Comparison of ENCODE assay signal across 2 cellular contexts in the genomic region with DNA sequence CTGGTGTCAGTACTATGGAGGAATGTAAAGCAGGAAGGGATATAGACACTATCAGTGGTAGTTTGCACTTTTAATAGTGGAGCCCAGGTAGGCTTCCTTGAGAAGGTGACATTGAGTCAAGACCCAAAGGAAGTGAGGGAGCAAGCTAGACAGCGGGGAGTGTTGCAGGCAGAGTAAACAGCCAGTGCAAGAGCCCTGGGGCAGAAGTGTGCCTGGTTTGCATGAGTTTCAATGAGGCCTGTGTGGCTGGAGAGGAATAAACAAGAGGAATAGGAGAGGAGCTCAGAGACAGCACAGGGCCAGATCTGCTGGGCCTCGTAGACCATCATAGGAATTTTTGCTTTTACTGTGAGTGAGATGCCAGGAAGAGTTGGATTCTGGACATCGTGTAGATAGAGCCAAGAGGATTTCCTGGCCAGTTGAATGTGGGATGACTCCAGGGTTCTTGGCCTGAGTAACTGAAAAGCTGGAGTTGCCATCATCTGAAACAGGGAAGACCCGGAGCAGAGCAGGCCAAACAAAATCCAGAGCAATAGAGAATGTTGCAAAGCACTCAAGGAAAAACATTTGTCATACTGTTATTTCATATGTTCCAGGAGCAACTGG.
TF ChIP-seq lines count a peak whose summit lies in the region.

No MANE protein-coding gene starts in this region.

TF ChIP-seq in H1, 55 proteins besides CTCF, POLR2A, EP300 and RAD21:
- TF ChIP-seq BCL11A (IDR thresholded peaks at IDR 0.05; ENCODE audit: low read depth in 2 of 2, low read length in 2 of 2), result no peak
- TF ChIP-seq SUZ12 (IDR thresholded peaks at IDR 0.05; ENCODE audit: low read length), result no peak
- no peak for TF ChIP-seq MAFK (IDR thresholded peaks at IDR 0.05; ENCODE audit: low read depth, low read length)
- no peak for TF ChIP-seq KDM1A (IDR thresholded peaks at IDR 0.05; ENCODE audit: borderline replicate concordance, low read length)
- TF ChIP-seq BRCA1 (IDR thresholded peaks at IDR 0.05; ENCODE audit: low read depth, low read length), result no peak
- TF ChIP-seq RXRA (IDR thresholded peaks at IDR 0.05; ENCODE audit: insufficient read depth, low read depth, low read length), result no peak
- no peak for TF ChIP-seq EGR1 (IDR thresholded peaks at IDR 0.05; ENCODE audit: borderline replicate concordance, low read depth, low read length)
- no peak for TF ChIP-seq YY1 (IDR thresholded peaks at IDR 0.05; ENCODE audit: low read depth, low read length)
- TF ChIP-seq HDAC6 (IDR thresholded peaks at IDR 0.05; ENCODE audit: low read depth, low read length), result no peak
- no peak for TF ChIP-seq RFX5 (IDR thresholded peaks at IDR 0.05; ENCODE audit: borderline replicate concordance, low read depth, low read length)
- TF ChIP-seq, protein P1, sequence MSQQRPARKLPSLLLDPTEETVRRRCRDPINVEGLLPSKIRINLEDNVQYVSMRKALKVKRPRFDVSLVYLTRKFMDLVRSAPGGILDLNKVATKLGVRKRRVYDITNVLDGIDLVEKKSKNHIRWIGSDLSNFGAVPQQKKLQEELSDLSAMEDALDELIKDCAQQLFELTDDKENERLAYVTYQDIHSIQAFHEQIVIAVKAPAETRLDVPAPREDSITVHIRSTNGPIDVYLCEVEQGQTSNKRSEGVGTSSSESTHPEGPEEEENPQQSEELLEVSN (IDR thresholded peaks at IDR 0.05), result no peak
- no peak for TF ChIP-seq SP4 (IDR thresholded peaks at IDR 0.05; ENCODE audit: low read length)
- TF ChIP-seq TCF12 (IDR thresholded peaks at IDR 0.05; ENCODE audit: low read depth, low read length), result no peak
- TF ChIP-seq, protein P2, sequence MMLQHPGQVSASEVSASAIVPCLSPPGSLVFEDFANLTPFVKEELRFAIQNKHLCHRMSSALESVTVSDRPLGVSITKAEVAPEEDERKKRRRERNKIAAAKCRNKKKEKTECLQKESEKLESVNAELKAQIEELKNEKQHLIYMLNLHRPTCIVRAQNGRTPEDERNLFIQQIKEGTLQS (IDR thresholded peaks at IDR 0.05; ENCODE audit: insufficient read depth, low read depth, low read length), result no peak
- no peak for TF ChIP-seq JUN (IDR thresholded peaks at IDR 0.05; ENCODE audit: low read depth, low read length)
- TF ChIP-seq CBX5 (IDR thresholded peaks at IDR 0.05; ENCODE audit: low read depth, low read length), result no peak
- TF ChIP-seq, protein P3, sequence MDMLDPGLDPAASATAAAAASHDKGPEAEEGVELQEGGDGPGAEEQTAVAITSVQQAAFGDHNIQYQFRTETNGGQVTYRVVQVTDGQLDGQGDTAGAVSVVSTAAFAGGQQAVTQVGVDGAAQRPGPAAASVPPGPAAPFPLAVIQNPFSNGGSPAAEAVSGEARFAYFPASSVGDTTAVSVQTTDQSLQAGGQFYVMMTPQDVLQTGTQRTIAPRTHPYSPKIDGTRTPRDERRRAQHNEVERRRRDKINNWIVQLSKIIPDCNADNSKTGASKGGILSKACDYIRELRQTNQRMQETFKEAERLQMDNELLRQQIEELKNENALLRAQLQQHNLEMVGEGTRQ (IDR thresholded peaks at IDR 0.05; ENCODE audit: low read length), result no peak

TF ChIP-seq in HepG2, 621 proteins besides CTCF, POLR2A, EP300 and RAD21:
- TF ChIP-seq YY1 (IDR thresholded peaks at IDR 0.05; ENCODE audit: insufficient read depth, insufficient replicate concordance, low read depth, low read length) (no peak), ZNF253 (CRISPR knock-in tag; IDR thresholded peaks at IDR 0.05; ENCODE audit: borderline replicate concordance) (no peak)
